Comparison of ENCODE assay signal across 9 cellular contexts in the genomic region with DNA sequence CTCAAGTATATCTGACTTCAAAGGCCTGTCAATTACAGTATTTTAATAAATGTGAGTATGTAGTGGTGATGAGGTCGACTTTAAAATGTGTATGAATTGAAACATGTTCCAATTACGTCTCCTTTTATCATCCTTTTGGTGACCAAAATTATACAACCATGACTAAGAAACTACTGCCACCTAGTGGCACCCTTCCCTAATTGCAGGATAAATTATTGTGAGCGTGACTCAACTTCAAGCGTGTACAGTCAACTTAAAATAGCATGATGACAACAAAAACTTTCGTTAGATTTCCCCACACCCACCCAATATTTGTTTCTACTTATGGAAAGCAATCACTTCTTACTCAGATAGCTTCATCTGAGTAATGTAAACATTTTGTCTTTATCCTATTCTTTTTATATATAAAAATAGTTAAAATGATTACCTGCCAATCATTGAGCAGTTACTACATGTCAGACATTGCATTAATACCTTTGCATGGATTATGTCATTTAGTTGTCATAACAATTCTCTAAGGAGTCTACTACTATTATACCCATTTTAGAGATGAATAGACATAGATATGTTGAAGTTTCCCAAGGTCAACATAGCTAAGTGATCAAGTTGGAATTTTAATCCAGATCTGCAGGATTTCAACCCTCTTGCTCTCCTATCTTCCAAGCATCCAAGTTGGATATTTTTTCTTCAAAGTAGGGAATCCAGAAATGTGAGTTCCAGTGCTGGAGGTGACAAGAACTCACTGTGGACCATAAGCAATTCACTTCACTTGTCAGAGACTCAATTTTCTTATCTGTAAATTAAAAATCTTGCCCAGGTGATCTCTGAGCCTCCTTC.
A peak's percentile ranks its signal among the peaks of the same experiment; 100 is the strongest.
DNase-seq lines count a peak whose midpoint lies in the region; ATAC-seq, FAIRE-seq and TF ChIP-seq lines count a peak whose summit lies in the region.
"Had no signal": no experiment of that assay in that cellular context is flagged by ENCODE, and none has a peak within 500 bp of the region (broad histone marks: within the 10 kb centered on the region; RNA-seq: fewer than 3 reads in every experiment).

No MANE protein-coding gene starts in this region.

- FAIRE-seq in G401.6 (lab: Jason Lieb, UNC) = peak; percentile 6
- FAIRE-seq: islet of Langerhans had no signal

- peaks cover 0 to 5% (median 0%) of the 10 kb centered on the region in 45 donors for H3K27me3 ChIP-seq in dorsolateral prefrontal cortex

- no peaks in the 10 kb centered on the region for H3K27me3 Mint-ChIP-seq in progenitor cell of endocrine pancreas

- DNase-seq in ACHN (peak; percentile 32), NCI-H526 treated with DMSO at 0.1 percent for 48 hours (lab: John Stamatoyannopoulos, UW) (peak; percentile 36), dorsolateral prefrontal cortex (no peak), progenitor cell of endocrine pancreas (ENCODE audit: low spot score, unreplicated experiment) (no peak)

- intact Hi-C loops in dorsolateral prefrontal cortex (cut with DNase I) = no loop called here

- no peak overlapping the region for H3K27ac Mint-ChIP-seq in progenitor cell of endocrine pancreas

- H3K36me3 Mint-ChIP-seq in progenitor cell of endocrine pancreas (ENCODE audit: insufficient read depth) = peaks cover 1% of the 10 kb centered on the region

- in situ Hi-C loops in ACHN (cut with HindIII; ENCODE audit: low pct_ligation_motif_present, low pct_unique_long_range_greater_than_20kb, low sequenced_read_pairs) = no loop called here

- H3K4me3 ChIP-seq in dorsolateral prefrontal cortex = no peak overlapping the region

- no peaks in the 10 kb centered on the region for H3K9me3 Mint-ChIP-seq in progenitor cell of endocrine pancreas (ENCODE audit: low read depth)

- TF ChIP-seq CTCF in dorsolateral prefrontal cortex (IDR thresholded peaks at IDR 0.05 in 54 of 56, conservative IDR thresholded peaks at IDR 0.05 in 2 of 56; ENCODE audit: low read depth in 1 of 56, partially characterized antibody in 56 of 56) (peak in 46 of 56 donors; percentile 16 to 52 (median 34)), progenitor cell of endocrine pancreas (IDR thresholded peaks at IDR 0.05; ENCODE audit: unreplicated experiment) (peak; percentile 72)

- ATAC-seq in GM21528 (IDR thresholded peaks at IDR 0.05; ENCODE audit: low FRiP score, unreplicated experiment) (no peak), HG03378 (IDR thresholded peaks at IDR 0.05; ENCODE audit: unreplicated experiment) (no peak), GM18517 (IDR thresholded peaks at IDR 0.05; ENCODE audit: unreplicated experiment) (no peak)

- H3K27ac ChIP-seq in dorsolateral prefrontal cortex = no peak overlapping the region

- no peak overlapping the region for H3K4me3 Mint-ChIP-seq in progenitor cell of endocrine pancreas (ENCODE audit: low read depth)

- H3K4me1 Mint-ChIP-seq in progenitor cell of endocrine pancreas (ENCODE audit: low read depth) = peaks cover 6% of the 10 kb centered on the region

Comparison
In these comparisons a context has a peak if more than half of its experiments do, and no peak if none do; other contexts are left out.
1. DNase-seq: peak in ACHN (single experiment) and NCI-H526 treated with DMSO at 0.1 percent for 48 hours (single experiment); none in dorsolateral prefrontal cortex (0 of 10) and progenitor cell of endocrine pancreas (single experiment).